Comparison of ENCODE assay signal across 24 cellular contexts in the genomic region with DNA sequence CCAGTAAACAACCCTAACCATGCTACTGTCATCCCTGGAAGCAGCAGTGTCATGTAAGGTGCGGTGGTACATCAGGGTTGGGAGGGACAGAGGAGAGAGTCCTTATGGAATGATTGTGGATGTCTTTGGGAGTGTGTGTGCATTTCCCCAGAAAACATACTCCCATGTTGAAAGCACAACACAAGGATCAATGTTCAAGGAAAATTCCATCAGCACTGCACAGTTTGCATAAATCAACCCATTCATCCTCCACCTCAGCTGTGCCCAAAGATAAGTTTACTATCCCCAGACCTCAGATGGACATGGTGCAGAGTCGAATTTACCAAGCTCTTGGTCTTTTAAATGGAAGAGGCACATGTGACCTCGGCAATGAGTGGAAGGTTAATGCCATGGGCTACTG. TPM values are rescaled to one million over a fixed set of nuclear protein-coding genes. Genes with fewer than 3 reads are reported as not detected.
"Had no signal": no experiment of that assay in that cellular context is flagged by ENCODE, and none has a peak within 500 bp of the region (broad histone marks: within the 10 kb centered on the region; RNA-seq: fewer than 3 reads in every experiment).

No MANE protein-coding gene starts in this region.

- H3K9me3 Mint-ChIP-seq: dendritic cell treated with granulocyte-macrophage colony-stimulating factor and Interleukin-4, amounts not matched to agents 40 ng/mL and 50 ng/mL, for 4 days; effector memory CD8-positive, alpha-beta T cell; immature natural killer cell; memory B cell had no signal

- H3K27ac Mint-ChIP-seq: dendritic cell treated with granulocyte-macrophage colony-stimulating factor and Interleukin-4, amounts not matched to agents 40 ng/mL and 50 ng/mL, for 4 days; memory B cell; naive B cell; type B pancreatic cell had no signal

- H3K27me3 ChIP-seq: thyroid gland, uterus had no signal

- H3K4me3 ChIP-seq: esophagus squamous epithelium, left ventricle myocardium inferior, lower lobe of right lung, sigmoid colon, skin epidermis, thyroid gland, uterus had no signal

- H3K36me3 Mint-ChIP-seq: immature natural killer cell, memory B cell, naive B cell, type B pancreatic cell had no signal

- H3K4me3 Mint-ChIP-seq: dendritic cell treated with granulocyte-macrophage colony-stimulating factor and Interleukin-4, amounts not matched to agents 40 ng/mL and 50 ng/mL, for 4 days; effector memory CD8-positive, alpha-beta T cell; immature natural killer cell; memory B cell; naive B cell; type B pancreatic cell had no signal

- H3K27ac ChIP-seq: epithelial cell of prostate, esophagus squamous epithelium, left ventricle myocardium inferior, lower lobe of right lung, sigmoid colon, skin epidermis, thyroid gland, uterus had no signal

- H3K4me1 ChIP-seq: esophagus squamous epithelium, left ventricle myocardium inferior, lower lobe of right lung, sigmoid colon, thyroid gland, uterus had no signal

- H3K36me3 ChIP-seq: esophagus squamous epithelium, left ventricle myocardium inferior, lower lobe of right lung, sigmoid colon, thyroid gland, uterus had no signal

- ATAC-seq: effector memory CD8-positive, alpha-beta T cell; left cardiac atrium; lower lobe of right lung had no signal

- H3K4me1 Mint-ChIP-seq: memory B cell, naive B cell had no signal

- H3K9me3 ChIP-seq: esophagus squamous epithelium, lower lobe of right lung, thyroid gland, uterus had no signal

- DNase-seq: effector memory CD8-positive, alpha-beta T cell; esophagus squamous epithelium; foreskin fibroblast; immature natural killer cell; kidney; left cardiac atrium; left ventricle myocardium inferior; lower lobe of right lung; midbrain; naive B cell; posterior cingulate gyrus; sigmoid colon; stimulated activated CD4-positive, alpha-beta T cell treated with anti-CD3 and anti-CD28 coated beads, Interleukin-12 subunit alpha, Interleukin-12 subunit beta, amount 100 ng/mL, for 4 hours; stimulated activated naive CD4-positive, alpha-beta T cell treated with Interleukin-2 at 50 U/mL for 16 hours; thyroid gland; uterus had no signal

RNA-seq across cellular contexts. Expression of a gene that starts 56.3 kb away (rescaled TPM):
- total RNA-seq: esophagus squamous epithelium, kidney, left cardiac atrium, left ventricle myocardium inferior, lower lobe of right lung, osteocyte, pulmonary artery endothelial cell, sigmoid colon, thyroid gland, uterus had no signal
- polyA plus RNA-seq: immature natural killer cell, neural cell, sigmoid colon had no signal
